Comparison of ENCODE assay signal across 8 cellular contexts in genomic region chr11:57605031-57605430, GRCh38. TPM values are rescaled to one million over a fixed set of nuclear protein-coding genes. Genes with fewer than 3 reads are reported as not detected.
"Had no signal": no experiment of that assay in that cellular context is flagged by ENCODE, and none has a peak within 500 bp of the region (broad histone marks: within the 10 kb centered on the region; RNA-seq: fewer than 3 reads in every experiment).

No MANE protein-coding gene starts in this region.

RNA-seq across cellular contexts. Expression of gene SERPING1, which starts 7.5 kb away (rescaled TPM):
- total RNA-seq: activated CD8-positive, alpha-beta memory T cell treated with anti-CD3 and anti-CD28 coated beads for 36 hours; activated CD8-positive, alpha-beta memory T cell treated with anti-CD3 and anti-CD28 coated beads, Interleukin-2, amount 10 ng/mL, durations not matched to agents 7 days and 5 days; activated CD8-positive, alpha-beta T cell treated with anti-CD3 and anti-CD28 coated beads, Interleukin-2, amount 10 ng/mL, durations not matched to agents 7 days and 5 days; activated T-helper 1 cell treated with anti-CD3 and anti-CD28 coated beads, Interleukin-12 subunit alpha, Interleukin-12 subunit beta, Interleukin-2, Interleukin-4 antibody, amounts not matched to agents 30 ng/mL and 10 ng/mL and 1 ng/mL, durations not matched to agents 14 hours and 24 hours and 36 hours; activated T-helper 2 cell treated with anti-CD3 and anti-CD28 coated beads, Interferon-gamma antibody, Interleukin-2, Interleukin-4, amounts not matched to agents 10 μg/mL and 5 μg/mL and 100 μg/mL, durations not matched to agents 14 hours and 24 hours and 36 hours had no signal

RNA-seq across cellular contexts. Expression of gene YPEL4, which starts 44.7 kb away (rescaled TPM):
- total RNA-seq: activated CD8-positive, alpha-beta memory T cell treated with anti-CD3 and anti-CD28 coated beads for 36 hours; ascending aorta; endodermal cell; esophagus mucosa had no signal
